8 cellular contexts compared by ENCODE assay signal in genomic region chr17:81398170-81398854, GRCh38. TPM values are rescaled to one million over a fixed set of nuclear protein-coding genes. Genes with fewer than 3 reads are reported as not detected.
A peak's percentile ranks its signal among the peaks of the same experiment; 100 is the strongest.
DNase-seq lines count a peak whose midpoint lies in the region; ATAC-seq and TF ChIP-seq lines count a peak whose summit lies in the region.

No MANE protein-coding gene starts in this region.

- H3K9me3 Mint-ChIP-seq in activated CD8-positive, alpha-beta memory T cell treated with anti-CD3 and anti-CD28 coated beads, Interleukin-2, amount 10 ng/mL, durations not matched to agents 7 days and 5 days (ENCODE audit: low read depth) = no peaks in the 10 kb centered on the region

- peaks cover 67% of the 10 kb centered on the region for H3K27me3 Mint-ChIP-seq in activated CD8-positive, alpha-beta memory T cell treated with anti-CD3 and anti-CD28 coated beads, Interleukin-2, amount 10 ng/mL, durations not matched to agents 7 days and 5 days

- H3K4me1 Mint-ChIP-seq in activated CD8-positive, alpha-beta memory T cell treated with anti-CD3 and anti-CD28 coated beads, Interleukin-2, amount 10 ng/mL, durations not matched to agents 7 days and 5 days = peaks cover 25% of the 10 kb centered on the region

- H3K36me3 ChIP-seq in kidney epithelial cell (ENCODE audit: control insufficient read depth, insufficient read depth, low read length) = no peaks in the 10 kb centered on the region

- peaks cover 11% of the 10 kb centered on the region for H3K36me3 Mint-ChIP-seq in activated CD8-positive, alpha-beta memory T cell treated with anti-CD3 and anti-CD28 coated beads, Interleukin-2, amount 10 ng/mL, durations not matched to agents 7 days and 5 days

- TF ChIP-seq CTCF in kidney epithelial cell (IDR thresholded peaks at IDR 0.05; ENCODE audit: insufficient read depth, low read length, poor library complexity, severe bottlenecking) = no peak

- H3K4me3 ChIP-seq in kidney epithelial cell (ENCODE audit: low read depth, low read length) = peak overlapping the region; percentile 57

- H3K27ac Mint-ChIP-seq in activated CD8-positive, alpha-beta memory T cell treated with anti-CD3 and anti-CD28 coated beads, Interleukin-2, amount 10 ng/mL, durations not matched to agents 7 days and 5 days = peak overlapping the region; percentile 47

- DNase-seq in activated CD8-positive, alpha-beta memory T cell treated with anti-CD3 and anti-CD28 coated beads, Interleukin-2, amount 10 ng/mL, durations not matched to agents 7 days and 5 days = no peak
- no peak for DNase-seq in activated CD8-positive, alpha-beta memory T cell treated with anti-CD3 and anti-CD28 coated beads for 24 hours
- DNase-seq in amniotic epithelial cell (ENCODE audit: low read depth) (peak; percentile 51), kidney epithelial cell (ENCODE audit: low read depth) (no peak), superior temporal gyrus (ENCODE audit: extremely low spot score) (peak; percentile 14), NCI-H1048 (lab: John Stamatoyannopoulos, UW) (no peak), epidermal melanocyte (ENCODE audit: insufficient read length, low spot score) (no peak)

- H3K27me3 ChIP-seq in kidney epithelial cell (ENCODE audit: control insufficient read depth, insufficient read depth, low read length) = no peaks in the 10 kb centered on the region

- no peak for ATAC-seq in activated CD8-positive, alpha-beta memory T cell treated with anti-CD3 and anti-CD28 coated beads, Interleukin-2, amount 10 ng/mL, durations not matched to agents 7 days and 5 days
- ATAC-seq in GM21576 (IDR thresholded peaks at IDR 0.05; ENCODE audit: unreplicated experiment) = no peak

- H3K4me3 Mint-ChIP-seq in activated CD8-positive, alpha-beta memory T cell treated with anti-CD3 and anti-CD28 coated beads, Interleukin-2, amount 10 ng/mL, durations not matched to agents 7 days and 5 days = peak overlapping the region; percentile 5

- CTCF ChIA-PET in activated CD8-positive, alpha-beta memory T cell treated with anti-CD3 and anti-CD28 coated beads, Interleukin-2, amount 10 ng/mL, durations not matched to agents 7 days and 5 days (lab: Charles Lee) = interaction anchor here (0.9 to 2.5 kb wide), 3 partner anchors 57 to 85 kb away, joined by 3 to 16 read pairs (median 3); no protein-coding TSS in a partner anchor

RNA-seq across cellular contexts. Expression of gene BAHCC1, which starts 3.1 kb away (rescaled TPM):
- under 1 TPM; 0.23 to 0.64 TPM for total RNA-seq in activated CD8-positive, alpha-beta memory T cell treated with anti-CD3 and anti-CD28 coated beads, Interleukin-2, amount 10 ng/mL, durations not matched to agents 7 days and 5 days
- 6.6 and 15.1 TPM in 2 replicates for total RNA-seq in kidney epithelial cell

Comparison
In these comparisons a context has a peak if more than half of its experiments do, and no peak if none do; other contexts are left out.
1. DNase-seq: peak in amniotic epithelial cell (single experiment) and superior temporal gyrus (single experiment); none in activated CD8-positive, alpha-beta memory T cell treated with anti-CD3 and anti-CD28 coated beads, Interleukin-2, amount 10 ng/mL, durations not matched to agents 7 days and 5 days (single experiment), activated CD8-positive, alpha-beta memory T cell treated with anti-CD3 and anti-CD28 coated beads for 24 hours (single experiment), kidney epithelial cell (single experiment), NCI-H1048 (single experiment) and epidermal melanocyte (single experiment).